ENCODE assay signal across 27 cellular contexts in genomic region chr16:81067166-81067565, GRCh38. TPM values are rescaled to one million over a fixed set of nuclear protein-coding genes. Genes with fewer than 3 reads are reported as not detected.
DNase-seq lines count a peak whose midpoint lies in the region; ATAC-seq and TF ChIP-seq lines count a peak whose summit lies in the region.
"Had no signal": no experiment of that assay in that cellular context is flagged by ENCODE, and none has a peak within 500 bp of the region (broad histone marks: within the 10 kb centered on the region; RNA-seq: fewer than 3 reads in every experiment).

No MANE protein-coding gene starts in this region.

- no peak for TF ChIP-seq POLR2A in right lobe of liver (IDR thresholded peaks at IDR 0.05)

- no peaks in the 10 kb centered on the region for H3K79me2 ChIP-seq in hepatocyte

- H3K9ac ChIP-seq in adipocyte (ENCODE audit: low read length) (no peak overlapping the region), skeletal muscle satellite cell (ENCODE audit: low read depth, low read length) (peak overlapping the region; percentile 29)
- H3K9ac ChIP-seq: BLaER1 treated with 17β-estradiol and CSF1 and Interleukin-3, amounts not matched to agents 10 nM and 100 nM had no signal

- H3K4me1 ChIP-seq in adipocyte (ENCODE audit: control insufficient read depth, insufficient read depth, low read length) (no peaks in the 10 kb centered on the region), hepatocyte (ENCODE audit: insufficient read depth) (peaks cover 9% of the 10 kb centered on the region), skeletal muscle satellite cell (ENCODE audit: control insufficient read depth, insufficient read depth, low read length) (peaks cover 34% of the 10 kb centered on the region), right lobe of liver (no peaks in the 10 kb centered on the region)

- H3K4me2 ChIP-seq in hepatocyte (peak overlapping the region; percentile 49), skeletal muscle satellite cell (ENCODE audit: low read length) (peak overlapping the region; percentile 62)
- H3K4me2 ChIP-seq: PC-9 had no signal

- H3K27ac ChIP-seq in hepatocyte (peak overlapping the region; percentile 65), right lobe of liver (no peak overlapping the region)
- H3K27ac ChIP-seq: BLaER1 treated with 17β-estradiol and CSF1 and Interleukin-3, amounts not matched to agents 10 nM and 100 nM; PC-9 had no signal

- no peak for TF ChIP-seq CTCF in LNCaP clone FGC (IDR thresholded peaks at IDR 0.05; ENCODE audit: control insufficient read depth, extremely low read depth, insufficient read depth)
- TF ChIP-seq CTCF in hepatocyte (IDR thresholded peaks at IDR 0.05; ENCODE audit: poor library complexity) = no peak
- TF ChIP-seq CTCF in right lobe of liver (IDR thresholded peaks at IDR 0.05) = no peak

- ATAC-seq in right lobe of liver (no peak), left cardiac atrium (no peak)
- ATAC-seq: CD8-positive, alpha-beta T cell; HepG2 had no signal

- no peaks in the 10 kb centered on the region for H3K9me3 ChIP-seq in adipocyte (ENCODE audit: control insufficient read depth, low read length)
- H3K9me3 ChIP-seq in hepatocyte (ENCODE audit: low read depth) = no peaks in the 10 kb centered on the region
- H3K9me3 ChIP-seq in skeletal muscle satellite cell (replicated peaks; ENCODE audit: low read length) = no peaks in the 10 kb centered on the region
- H3K9me3 ChIP-seq in right lobe of liver = no peaks in the 10 kb centered on the region
- H3K9me3 ChIP-seq: BLaER1 treated with 17β-estradiol and CSF1 and Interleukin-3, amounts not matched to agents 10 nM and 100 nM; Caco-2; HAP-1; MG63 had no signal

- 52% methylated on average over 1 of the region's 1 CpG for WGBS in hepatocyte (ENCODE audit: low lambda C conversion rate, missing lambda C conversion rate)
- 100% methylated on average over 1 of the region's 1 CpG for WGBS in right lobe of liver (ENCODE audit: insufficient coverage, low coverage, low lambda C conversion rate, missing lambda C conversion rate)

- DNase-seq in LNCaP clone FGC (ENCODE audit: low read depth) = peak; percentile 77
- peak; percentile 51 for DNase-seq in adipocyte (ENCODE audit: low read depth)
- no peak for DNase-seq in hepatocyte (ENCODE audit: low spot score)
- DNase-seq in right lobe of liver = no peak
- DNase-seq in NCI-H82 treated with DMSO at 0.1 percent for 48 hours (lab: John Stamatoyannopoulos, UW; ENCODE audit: unreplicated experiment) = no peak
- no peak for DNase-seq in left cardiac atrium
- DNase-seq: AML-193; Caco-2; CD8-positive, alpha-beta T cell; DMS79; GF-D8; GOT3; HFFc6; Karpas-422; MG63; NCI-H1105 treated with DMSO at 0.1 percent for 48 hours; NCI-H146; NCI-H1930; NCI-H446 treated with DMSO at 0.1 percent for 48 hours; NCI-H526; PC-9; SHP77 had no signal

- no peak overlapping the region for H3K4me3 ChIP-seq in LNCaP clone FGC (ENCODE audit: low read depth, low read length)
- H3K4me3 ChIP-seq in adipocyte (ENCODE audit: low read length) = no peak overlapping the region
- H3K4me3 ChIP-seq in hepatocyte = no peak overlapping the region
- no peak overlapping the region for H3K4me3 ChIP-seq in skeletal muscle satellite cell (ENCODE audit: low read length)
- no peak overlapping the region for H3K4me3 ChIP-seq in right lobe of liver
- H3K4me3 ChIP-seq: BLaER1 treated with 17β-estradiol and CSF1 and Interleukin-3, amounts not matched to agents 10 nM and 100 nM; HAP-1; MG63; PC-9 had no signal

- no peaks in the 10 kb centered on the region for H4K20me1 ChIP-seq in hepatocyte (ENCODE audit: insufficient read depth, poor library complexity, severe bottlenecking)
- H4K20me1 ChIP-seq: BLaER1 treated with 17β-estradiol and CSF1 and Interleukin-3, amounts not matched to agents 10 nM and 100 nM had no signal

- H3K36me3 ChIP-seq in adipocyte (ENCODE audit: control insufficient read depth, insufficient read depth, low read length, severe bottlenecking) (no peaks in the 10 kb centered on the region), hepatocyte (replicated peaks; ENCODE audit: insufficient read depth, low read depth) (no peaks in the 10 kb centered on the region), skeletal muscle satellite cell (ENCODE audit: insufficient read depth, low read length) (no peaks in the 10 kb centered on the region), right lobe of liver (no peaks in the 10 kb centered on the region)
- H3K36me3 ChIP-seq: BLaER1 treated with 17β-estradiol and CSF1 and Interleukin-3, amounts not matched to agents 10 nM and 100 nM; HAP-1; MG63 had no signal

- H2AFZ ChIP-seq in hepatocyte = no peak overlapping the region
- H2AFZ ChIP-seq: PC-9 had no signal

- H3K9me2 ChIP-seq in hepatocyte (replicated peaks; ENCODE audit: insufficient read depth) = no peaks in the 10 kb centered on the region

- intact Hi-C loops in right lobe of liver (cut with DNase I) (no loop called here), left cardiac atrium (cut with DNase I) (no loop called here)

- H3K27me3 ChIP-seq in adipocyte (replicated peaks; ENCODE audit: control insufficient read depth, insufficient read depth, low read length) (no peaks in the 10 kb centered on the region), hepatocyte (no peaks in the 10 kb centered on the region), skeletal muscle satellite cell (ENCODE audit: control insufficient read depth, insufficient read depth, low read length) (no peaks in the 10 kb centered on the region), right lobe of liver (no peaks in the 10 kb centered on the region)
- H3K27me3 ChIP-seq: BLaER1 treated with 17β-estradiol and CSF1 and Interleukin-3, amounts not matched to agents 10 nM and 100 nM; MG63 had no signal

RNA-seq across cellular contexts. Expression of gene C16orf46, which starts 9.9 kb away (rescaled TPM):
- total RNA-seq in hepatocyte (1.0 and 2.5 TPM in 2 replicates), right lobe of liver (1 to 10 TPM in 3 of 6 experiments, under 1 TPM in 2, not detected in 1; 0.55 to 2.0 (median 1.2) TPM), left cardiac atrium (under 1 TPM; 0.27 to 0.34 TPM)
- 0.62 and 1.9 TPM in 2 replicates for polyA plus RNA-seq in hepatocyte
- 0.76 TPM in 1 of 2 replicates, not detected in the other for total RNA-seq in skeletal muscle satellite cell (2012; rRNA removed)
- total RNA-seq: HT1080 had no signal

RNA-seq across cellular contexts. Expression of gene GCSH, which starts 29.0 kb away (rescaled TPM):
- total RNA-seq in hepatocyte (44.3 and 53.6 TPM in 2 replicates), right lobe of liver (10 to 100 TPM; 41.8 to 77.1 (median 52.4) TPM), left cardiac atrium (10 to 100 TPM; 24.5 to 24.8 TPM)
- polyA plus RNA-seq in hepatocyte = 71.7 and 83.1 TPM in 2 replicates
- total RNA-seq in skeletal muscle satellite cell (2012; rRNA removed) = 31.2 and 36.7 TPM in 2 replicates

RNA-seq across cellular contexts. Expression of gene ATMIN, which starts 31.5 kb away (rescaled TPM):
- total RNA-seq in hepatocyte = 50.8 and 58.4 TPM in 2 replicates
- polyA plus RNA-seq in hepatocyte = 30.7 and 35.6 TPM in 2 replicates
- total RNA-seq in skeletal muscle satellite cell (2012; rRNA removed) = 24.6 and 26.4 TPM in 2 replicates
- total RNA-seq in right lobe of liver = 10 to 100 TPM; 12.8 to 15.5 (median 14.6) TPM
- total RNA-seq in left cardiac atrium = 10 to 100 TPM; 19.4 to 21.3 TPM

Comparison
In these comparisons a context has a peak if more than half of its experiments do, and no peak if none do; other contexts are left out.
1. DNase-seq: peak in LNCaP clone FGC (single experiment) and adipocyte (single experiment); none in hepatocyte (single experiment), right lobe of liver (0 of 3), NCI-H82 treated with DMSO at 0.1 percent for 48 hours (single experiment) and left cardiac atrium (single experiment).